In genomic region chr15:91989821-91990220, GRCh38 we compare ENCODE assay signal across 11 cellular contexts.
"Had no signal": no experiment of that assay in that cellular context is flagged by ENCODE, and none has a peak within 500 bp of the region (broad histone marks: within the 10 kb centered on the region; RNA-seq: fewer than 3 reads in every experiment).

No MANE protein-coding gene starts in this region.

- H2AFZ ChIP-seq: GM23248, GM23338 had no signal

- DNase-seq: GM23248, GOT3, H7, H9, HCEC 1CT, HFFc6 had no signal

- H3K27ac Mint-ChIP-seq: GM23338, HFFc6 had no signal

- H3K27ac ChIP-seq: GM23248 had no signal

- H3K9me3 ChIP-seq: HAP-1 had no signal

- H3K4me3 Mint-ChIP-seq: GM23338, H9, HFFc6 had no signal

- ATAC-seq: GM23338, HCT116 had no signal

- H3K4me3 ChIP-seq: GM23248, GM23338, HAP-1 had no signal

- H3K36me3 ChIP-seq: HAP-1 had no signal

- H3K4me2 ChIP-seq: GM23338 had no signal

- H3K4me1 ChIP-seq: HAP-1 had no signal

- FAIRE-seq: H1, H54 had no signal

- H3K9ac ChIP-seq: GM23248 had no signal
